In genomic region chr12:3680919-3681594, GRCh38 we compare ENCODE assay signal across 8 cellular contexts.
A peak's percentile ranks its signal among the peaks of the same experiment; 100 is the strongest.
DNase-seq lines count a peak whose midpoint lies in the region; ATAC-seq and TF ChIP-seq lines count a peak whose summit lies in the region.
"Had no signal": no experiment of that assay in that cellular context is flagged by ENCODE, and none has a peak within 500 bp of the region (broad histone marks: within the 10 kb centered on the region; RNA-seq: fewer than 3 reads in every experiment).

No MANE protein-coding gene starts in this region.

- H3K79me2 ChIP-seq in SK-N-SH (ENCODE audit: insufficient read depth) = no peaks in the 10 kb centered on the region

- H3K4me1 ChIP-seq in SK-N-SH (ENCODE audit: control insufficient read depth in 1 of 2, insufficient read depth in 2 of 2, low read depth in 1 of 2, low read length in 1 of 2) (peaks cover 0 to 29% of the 10 kb centered on the region in 2 experiments; a peak in 2 of 4 replicates), heart right ventricle (peaks cover 2 to 46% (median 22%) of the 10 kb centered on the region in 9 donors), prostate gland (replicated peaks) (peaks cover 3% of the 10 kb centered on the region)
- H3K4me1 ChIP-seq: left lung had no signal

- CTCF ChIA-PET in SK-N-SH (lab: Yijun Ruan, JAX) = interaction anchor here (0.7 to 5.7 kb wide), 21 partner anchors 8 to 383 kb away, joined by 3 to 95 read pairs (median 6); no protein-coding TSS in a partner anchor

- TF ChIP-seq EP300 in SK-N-SH (IDR thresholded peaks at IDR 0.05; ENCODE audit: borderline replicate concordance in 1 of 2, low read depth in 1 of 2, low read length in 1 of 2) = no peak

- H4K20me1 ChIP-seq in SK-N-SH (ENCODE audit: insufficient read depth) = no peaks in the 10 kb centered on the region

- intact Hi-C loops in heart right ventricle (cut with DNase I) = loop anchor here in 4 of 10 donors (5.0 to 10.0 kb wide), 5 partner anchors 91 to 379 kb away; no protein-coding TSS in a partner anchor
- intact Hi-C loops in prostate gland (cut with DNase I) = no loop called here

- no peaks in the 10 kb centered on the region for H3K9me2 ChIP-seq in SK-N-SH

- TF ChIP-seq RAD21 in SK-N-SH (IDR thresholded peaks at IDR 0.05; ENCODE audit: low read length) = peak; percentile 72

- H3K9me3 ChIP-seq in SK-N-SH (no peaks in the 10 kb centered on the region), heart right ventricle (no peaks in the 10 kb centered on the region), prostate gland (no peaks in the 10 kb centered on the region)
- H3K9me3 ChIP-seq: left lung had no signal

- no peak overlapping the region for H2AFZ ChIP-seq in SK-N-SH (ENCODE audit: low read depth)

- peak in 4 of 8 donors; percentile 25 to 50 (median 46) for ATAC-seq in heart right ventricle
- ATAC-seq: left lung had no signal

- no peak for TF ChIP-seq POLR2A in prostate gland (IDR thresholded peaks at IDR 0.05)

- H3K36me3 ChIP-seq in SK-N-SH (replicated peaks in 1 of 2; ENCODE audit: control insufficient read depth in 1 of 2, insufficient read depth in 2 of 2, low read length in 1 of 2) = no peaks in the 10 kb centered on the region
- H3K36me3 ChIP-seq in heart right ventricle = peaks cover 0 to 50% (median 0%) of the 10 kb centered on the region in 9 donors
- no peaks in the 10 kb centered on the region for H3K36me3 ChIP-seq in prostate gland

- POLR2A ChIA-PET in SK-N-SH (lab: Yijun Ruan, JAX) = interaction anchor here (1.0 kb wide), 1 partner anchor 8 kb away, joined by 3 read pairs; no protein-coding TSS in a partner anchor

- WGBS in SK-N-SH (ENCODE audit: low lambda C conversion rate) = 57% methylated on average over 8 of the region's 8 CpGs
- 59 to 71% methylated on average over 8 of the region's 8 CpGs for WGBS in heart right ventricle, 2 donors
- 60% methylated on average over 8 of the region's 8 CpGs for WGBS in prostate gland

- H3K27me3 ChIP-seq in SK-N-SH (ENCODE audit: insufficient read depth) (no peaks in the 10 kb centered on the region; the same call in 1 of the 2 replicates), heart right ventricle (no peaks in the 10 kb centered on the region), prostate gland (replicated peaks; ENCODE audit: insufficient read depth) (no peaks in the 10 kb centered on the region)
- H3K27me3 ChIP-seq: left lung had no signal

- TF ChIP-seq CTCF in SK-N-SH (IDR thresholded peaks at IDR 0.05) (peak; percentile 42), heart right ventricle (IDR thresholded peaks at IDR 0.05) (peak in 6 of 9 donors; percentile 11 to 62 (median 48)), prostate gland (IDR thresholded peaks at IDR 0.05) (peak in 2 of 4 experiments; percentile 15)

- H3K4me3 ChIP-seq in SK-N-SH (ENCODE audit: low read depth in 2 of 2, low read length in 1 of 2) (no peak overlapping the region), heart right ventricle (no peak overlapping the region), prostate gland (no peak overlapping the region)
- H3K4me3 ChIP-seq: left lung had no signal

- no peak overlapping the region for H3K4me2 ChIP-seq in SK-N-SH

- H3K27ac ChIP-seq in SK-N-SH (ENCODE audit: low read depth in 2 of 2, low read length in 1 of 2) (no peak overlapping the region), heart right ventricle (peak overlapping the region in 1 of 10 donors; percentile 11), prostate gland (peak overlapping the region in 1 of 2 donors; percentile 30)
- H3K27ac ChIP-seq: left lung had no signal

- H3K9ac ChIP-seq in SK-N-SH = no peak overlapping the region

- no peaks in the 10 kb centered on the region for H3F3A ChIP-seq in SK-N-SH (replicated peaks; ENCODE audit: insufficient read depth)

- DNase-seq in NCI-H1092 (lab: John Stamatoyannopoulos, UW) (peak; percentile 77), SK-N-SH (peak; percentile 51), heart right ventricle (peak; percentile 57 to 81), prostate gland (ENCODE audit: low spot score) (peak; percentile 56), SK-N-DZ (ENCODE audit: low spot score) (no peak), ureter (ENCODE audit: low spot score) (no peak)
- DNase-seq in activated naive CD4-positive, alpha-beta T cell (lab: John Stamatoyannopoulos, UW) = no peak
- DNase-seq: left lung had no signal

TF ChIP-seq in SK-N-SH, 30 proteins besides CTCF, POLR2A, EP300 and RAD21:
- TF ChIP-seq NFIC (IDR thresholded peaks at IDR 0.05; ENCODE audit: borderline replicate concordance) (peak; percentile 45; the same call in 1 of the 2 replicates), FOXJ3 (CRISPR knock-in tag; IDR thresholded peaks at IDR 0.05) (no peak), ZBTB33 (IDR thresholded peaks at IDR 0.05; ENCODE audit: borderline replicate concordance, low read depth) (no peak), FOXM1 (IDR thresholded peaks at IDR 0.05; ENCODE audit: low read depth) (no peak), RFX5 (IDR thresholded peaks at IDR 0.05; ENCODE audit: low read length) (no peak), IRF3 (IDR thresholded peaks at IDR 0.05; ENCODE audit: low read depth, low read length) (no peak), SMC3 (IDR thresholded peaks at IDR 0.05; ENCODE audit: low read depth, low read length) (peak; percentile 44), PBX3 (IDR thresholded peaks at IDR 0.05) (no peak), TEAD4 (IDR thresholded peaks at IDR 0.05; ENCODE audit: borderline replicate concordance, insufficient read depth) (no peak), YY1 (IDR thresholded peaks at IDR 0.05; ENCODE audit: low read depth) (no peak), USF1 (IDR thresholded peaks at IDR 0.05; ENCODE audit: borderline replicate concordance, low read depth) (no peak), TCF12 (IDR thresholded peaks at IDR 0.05) (no peak), JUND (IDR thresholded peaks at IDR 0.05) (no peak), POLR2AphosphoS5 (IDR thresholded peaks at IDR 0.05; ENCODE audit: low read depth, low read length) (no peak)
TF ChIP-seq in SK-N-SH: peak in this region for 2.

Comparison
In these comparisons a context has a peak if more than half of its experiments do, and no peak if none do; other contexts are left out.
1. DNase-seq: peak in NCI-H1092 (single experiment), SK-N-SH (single experiment), heart right ventricle (2 of 2) and prostate gland (single experiment); none in SK-N-DZ (single experiment), activated naive CD4-positive, alpha-beta T cell (0 of 4) and ureter (single experiment).